In the genomic region with DNA sequence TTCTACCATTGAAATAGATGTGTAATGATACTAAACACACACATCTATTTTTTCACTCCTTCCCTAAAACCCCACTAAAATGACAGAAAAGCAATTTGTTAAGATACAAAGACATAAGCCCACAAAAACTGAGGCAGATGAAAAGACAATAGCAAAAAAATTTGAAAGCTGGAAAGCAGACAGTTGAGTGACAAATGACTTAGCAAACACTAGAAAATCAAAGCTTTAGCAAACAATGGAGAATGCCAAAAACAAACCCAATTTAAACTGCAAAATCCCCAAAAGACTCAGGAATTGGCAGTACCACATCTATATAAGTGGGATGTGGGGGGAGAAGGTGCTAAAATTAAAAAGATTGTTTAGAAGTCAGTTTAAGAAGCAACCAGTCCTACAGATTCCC, we compare ENCODE assay signal across 16 cellular contexts. TPM values are rescaled to one million over a fixed set of nuclear protein-coding genes. Genes with fewer than 3 reads are reported as not detected.
DNase-seq lines count a peak whose midpoint lies in the region; ATAC-seq, FAIRE-seq and TF ChIP-seq lines count a peak whose summit lies in the region.
"Had no signal": no experiment of that assay in that cellular context is flagged by ENCODE, and none has a peak within 500 bp of the region (broad histone marks: within the 10 kb centered on the region; RNA-seq: fewer than 3 reads in every experiment).

No MANE protein-coding gene starts in this region.

- no peak overlapping the region for H2BK5ac ChIP-seq in H9 (ENCODE audit: insufficient read length, low read length)

- no peaks in the 10 kb centered on the region for H4K20me1 ChIP-seq in H9 (ENCODE audit: control insufficient read depth, insufficient read depth, insufficient read length)
- H4K20me1 ChIP-seq in hepatocyte (ENCODE audit: insufficient read depth, poor library complexity, severe bottlenecking): peaks cover 12% of the 10 kb centered on the region

- no peak overlapping the region for H3K4ac ChIP-seq in H9 (ENCODE audit: low read depth, low read length)

- intact Hi-C loops in left ventricle myocardium inferior (cut with micrococcal nuclease): no loop called here
- intact Hi-C loops in esophagus muscularis mucosa (cut with DNase I): no loop called here

- H3K27ac ChIP-seq in A549 (no peak overlapping the region), H9 (ENCODE audit: insufficient read length, low read depth, low read length) (no peak overlapping the region), hepatocyte (no peak overlapping the region), left ventricle myocardium inferior (replicated peaks) (no peak overlapping the region), esophagus muscularis mucosa (replicated peaks in 1 of 4) (no peak overlapping the region)

- DNase-seq in A549 (ENCODE audit: low read depth in 1 of 2, low spot score in 1 of 2) (no peak), H9 (no peak), T-helper 17 cell (no peak), hepatocyte (ENCODE audit: low spot score) (no peak), left ventricle myocardium inferior (no peak), midbrain (lab: John Stamatoyannopoulos, UW) (no peak), esophagus muscularis mucosa (ENCODE audit: extremely low spot score) (no peak)
- DNase-seq in stimulated activated CD8-positive, alpha-beta memory T cell treated with anti-CD3 and anti-CD28 coated beads, Interleukin-4, amount 100 ng/mL, for 48 hours: no peak
- DNase-seq: CD4-positive, alpha-beta T cell; GF-D8; Karpas-422; NCI-H1105 treated with DMSO at 0.1 percent for 48 hours; NCI-H187; NCI-H524 treated with DMSO at 0.1 percent for 48 hours had no signal

- H2AFZ ChIP-seq in H9 (ENCODE audit: low read length) (no peak overlapping the region), hepatocyte (no peak overlapping the region)

- H3K36me3 Mint-ChIP-seq in H9 (ENCODE audit: insufficient read depth in 1 of 3, low read depth in 3 of 3) (peaks cover 3 to 13% (median 4%) of the 10 kb centered on the region in 3 experiments), T-helper 17 cell (ENCODE audit: low read depth) (peaks cover 11% of the 10 kb centered on the region)

- no peak overlapping the region for H2BK12ac ChIP-seq in H9 (ENCODE audit: insufficient read length, low read depth, low read length)

- CTCF ChIA-PET in A549 (lab: Yijun Ruan, JAX): no interaction called here

- H3K4me1 Mint-ChIP-seq in H9: peaks cover 44 to 53% of the 10 kb centered on the region in 2 experiments
- H3K4me1 Mint-ChIP-seq in T-helper 17 cell: peaks cover 35% of the 10 kb centered on the region

- H3K23me2 ChIP-seq in H9 (ENCODE audit: insufficient read length, low read depth, low read length, poor library complexity, severe bottlenecking): peaks cover 2% of the 10 kb centered on the region

- ATAC-seq in A549 (no peak), T-helper 17 cell (no peak)

- no peak overlapping the region for H4K5ac ChIP-seq in H9 (ENCODE audit: insufficient read length, low read depth, low read length)

- H3K27me3 Mint-ChIP-seq in H9 (ENCODE audit: low read depth) (no peaks in the 10 kb centered on the region), T-helper 17 cell (no peaks in the 10 kb centered on the region)
- H3K27me3 Mint-ChIP-seq: B cell; CD4-positive, alpha-beta T cell had no signal

- H3K4me3 Mint-ChIP-seq in H9 (no peak overlapping the region; a peak in 2 of 5 replicates), T-helper 17 cell (peak overlapping the region; percentile 25)
- H3K4me3 Mint-ChIP-seq: B cell; CD4-positive, alpha-beta T cell had no signal

- TF ChIP-seq CTCF in A549 (IDR thresholded peaks at IDR 0.05): no peak
- TF ChIP-seq CTCF in H9 (conservative IDR thresholded peaks at IDR 0.05): no peak
- no peak for TF ChIP-seq CTCF in hepatocyte (IDR thresholded peaks at IDR 0.05; ENCODE audit: poor library complexity)
- no peak for TF ChIP-seq CTCF in left ventricle myocardium inferior (IDR thresholded peaks at IDR 0.05; ENCODE audit: borderline replicate concordance)
- TF ChIP-seq CTCF in esophagus muscularis mucosa (IDR thresholded peaks at IDR 0.05): no peak

- H2BK120ac ChIP-seq in H9 (ENCODE audit: low read depth, low read length, poor library complexity, severe bottlenecking): no peak overlapping the region

- H3K4me3 ChIP-seq in A549 (no peak overlapping the region), hepatocyte (no peak overlapping the region), left ventricle myocardium inferior (no peak overlapping the region), esophagus muscularis mucosa (no peak overlapping the region)

- no peak for TF ChIP-seq EP300 in A549 (IDR thresholded peaks at IDR 0.05)
- no peak for TF ChIP-seq EP300 in esophagus muscularis mucosa (IDR thresholded peaks at IDR 0.05)

- H3K36me3 ChIP-seq in hepatocyte (replicated peaks; ENCODE audit: insufficient read depth, low read depth) (no peaks in the 10 kb centered on the region), left ventricle myocardium inferior (no peaks in the 10 kb centered on the region), esophagus muscularis mucosa (no peaks in the 10 kb centered on the region)

- H3K23ac ChIP-seq in H9 (ENCODE audit: insufficient read length, low read depth, low read length): peak overlapping the region; percentile 83

- H3K9me2 ChIP-seq in hepatocyte (replicated peaks; ENCODE audit: insufficient read depth): no peaks in the 10 kb centered on the region

- peaks cover 31% of the 10 kb centered on the region; the same call in 1 of the 2 replicates for H3K79me2 ChIP-seq in H9 (ENCODE audit: insufficient read depth, low read length)
- peaks cover 97% of the 10 kb centered on the region for H3K79me2 ChIP-seq in hepatocyte

- no peak overlapping the region for H2BK20ac ChIP-seq in H9 (ENCODE audit: low read depth, low read length, poor library complexity, severe bottlenecking)

- H3K9me3 Mint-ChIP-seq in H9: no peaks in the 10 kb centered on the region
- H3K9me3 Mint-ChIP-seq: CD4-positive, alpha-beta T cell had no signal

- H4K91ac ChIP-seq in H9 (ENCODE audit: insufficient read length, low read depth, low read length): no peak overlapping the region

- no peak overlapping the region for H3K9ac ChIP-seq in H9 (ENCODE audit: extremely low read depth, insufficient read length, low read length)

- TF ChIP-seq RAD21 in A549 (conservative IDR thresholded peaks at IDR 0.05 in 1 of 2, IDR thresholded peaks at IDR 0.05 in 1 of 2): no peak

- no peak overlapping the region for H3K56ac ChIP-seq in H9 (ENCODE audit: insufficient read length, low read depth, low read length)

- H3T11ph ChIP-seq in H9 (ENCODE audit: low read length): no peak overlapping the region

- H3K27me3 ChIP-seq in H9 (ENCODE audit: insufficient read depth, low read length) (no peaks in the 10 kb centered on the region), hepatocyte (no peaks in the 10 kb centered on the region), left ventricle myocardium inferior (ENCODE audit: low read depth) (no peaks in the 10 kb centered on the region), esophagus muscularis mucosa (no peaks in the 10 kb centered on the region)

- no peak overlapping the region for H2BK15ac ChIP-seq in H9 (ENCODE audit: low read depth, low read length)

- H3K27ac Mint-ChIP-seq in H9 (peak overlapping the region; percentile 31 to 81 (median 76); a peak in 5 of 7 replicates), T-helper 17 cell (no peak overlapping the region)
- H3K27ac Mint-ChIP-seq: B cell; CD4-positive, alpha-beta T cell had no signal

- TF ChIP-seq POLR2A in A549 (IDR thresholded peaks at IDR 0.05; ENCODE audit: low read length) (no peak), esophagus muscularis mucosa (IDR thresholded peaks at IDR 0.05; ENCODE audit: low read depth) (no peak)

- no peaks in the 10 kb centered on the region for H3K9me3 ChIP-seq in A549
- H3K9me3 ChIP-seq in H9 (ENCODE audit: control insufficient read depth, low read depth, low read length): no peaks in the 10 kb centered on the region
- no peaks in the 10 kb centered on the region for H3K9me3 ChIP-seq in T-helper 17 cell (ENCODE audit: control insufficient read depth, low read length, poor library complexity, severe bottlenecking)
- H3K9me3 ChIP-seq in hepatocyte (ENCODE audit: low read depth): no peaks in the 10 kb centered on the region
- H3K9me3 ChIP-seq in left ventricle myocardium inferior (replicated peaks): no peaks in the 10 kb centered on the region
- H3K9me3 ChIP-seq in esophagus muscularis mucosa: no peaks in the 10 kb centered on the region

- H3K79me1 ChIP-seq in H9 (ENCODE audit: insufficient read depth, low read depth, low read length, poor library complexity, severe bottlenecking): peaks cover 2% of the 10 kb centered on the region

- no peak overlapping the region for H2AK5ac ChIP-seq in H9 (ENCODE audit: insufficient read length, low read length)

- H3K4me2 ChIP-seq in A549 (peak overlapping the region; percentile 12; the same call in 2 of the 3 replicates), H9 (ENCODE audit: insufficient read depth, insufficient read length, low read length) (peak overlapping the region; percentile 16), hepatocyte (peak overlapping the region; percentile 12)

- POLR2A ChIA-PET in A549 (lab: Yijun Ruan, JAX): no interaction called here

- H3K14ac ChIP-seq in H9 (ENCODE audit: insufficient read depth, low read length): no peak overlapping the region

- H3K18ac ChIP-seq in H9 (ENCODE audit: insufficient read length, low read depth, low read length): no peak overlapping the region

- H3K4me1 ChIP-seq in A549 (peaks cover 25% of the 10 kb centered on the region; the same call in 2 of the 3 replicates), H9 (ENCODE audit: insufficient read depth, low read length) (peaks cover 6% of the 10 kb centered on the region; the same call in 1 of the 2 replicates), hepatocyte (ENCODE audit: insufficient read depth) (peaks cover 12% of the 10 kb centered on the region), left ventricle myocardium inferior (peaks cover 12% of the 10 kb centered on the region), esophagus muscularis mucosa (peaks cover 0 to 34% (median 18%) of the 10 kb centered on the region in 4 donors)

- no peak overlapping the region for H4K8ac ChIP-seq in H9 (replicated peaks; ENCODE audit: insufficient read length, low read depth, low read length)

- FAIRE-seq in A549 (lab: Jason Lieb, UNC): no peak
- FAIRE-seq: H1 had no signal

TF ChIP-seq in A549, 52 proteins besides CTCF, POLR2A, EP300 and RAD21:
- TF ChIP-seq PHF8 (IDR thresholded peaks at IDR 0.05; ENCODE audit: borderline replicate concordance, low read depth) (no peak), HOXA7 (CRISPR knock-in tag; IDR thresholded peaks at IDR 0.05) (no peak)

RNA-seq across cellular contexts. Expression of a gene that starts 9.5 kb away (rescaled TPM):
- polyA plus RNA-seq in A549 (2011; rRNA removed) (176 and 196 TPM in 2 replicates), A549 (2017; fragmentation: RNase III; extraction: RNeasy Plus Mini Kit Qiagen cat#74134 plus additional on column Dnase treatment) (52.3 to 73.7 TPM (median 66.8 TPM) in 3 replicates), hepatocyte (172 and 195 TPM in 2 replicates)
- polyA plus RNA-seq in A549 (2012; cell fraction: cytosol; rRNA removed): 62.7 and 70.0 TPM in 2 replicates
- 48.0 and 67.9 TPM in 2 replicates for polyA plus RNA-seq in A549 (2012; cell fraction: nucleus; rRNA removed)
- 100 and 122 TPM in 2 replicates for polyA minus RNA-seq in A549 (2011; rRNA and poly(A)+ RNA removed)
- total RNA-seq in H9 (2021) (72.9 and 76.7 TPM in 2 replicates), T-helper 17 cell (10 to 100 TPM; 31.2 to 85.4 TPM), hepatocyte (164 and 173 TPM in 2 replicates), left ventricle myocardium inferior (158 TPM), esophagus muscularis mucosa (100 to 1,000 TPM; 199 to 263 (median 248) TPM)
